Comparison of ENCODE assay signal across 13 cellular contexts in the genomic region with DNA sequence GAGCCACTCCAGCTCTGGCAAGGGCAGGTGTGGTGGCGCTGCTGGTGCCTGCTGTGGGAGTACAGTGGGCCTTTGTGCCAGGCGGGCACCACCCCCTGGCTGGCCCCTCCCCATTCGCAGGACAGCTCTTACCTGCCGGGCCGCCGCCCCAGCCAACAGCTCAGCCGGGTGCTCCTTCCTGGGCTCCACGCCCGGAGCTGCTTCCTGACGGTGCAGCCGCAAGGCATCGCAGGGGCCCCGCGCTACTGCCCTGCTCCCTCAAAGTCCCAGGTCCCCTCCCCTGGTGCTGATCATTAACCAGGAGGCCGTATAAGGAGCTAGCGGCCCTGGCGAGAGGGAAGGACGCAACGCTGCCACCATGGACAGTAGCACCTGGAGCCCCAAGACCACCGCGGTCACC. TPM values are rescaled to one million over a fixed set of nuclear protein-coding genes. Genes with fewer than 3 reads are reported as not detected.
DNase-seq lines count a peak whose midpoint lies in the region; ATAC-seq and TF ChIP-seq lines count a peak whose summit lies in the region.
"Had no signal": no experiment of that assay in that cellular context is flagged by ENCODE, and none has a peak within 500 bp of the region (broad histone marks: within the 10 kb centered on the region; RNA-seq: fewer than 3 reads in every experiment).

A gene (plus strand): TSS at position 338 of the 400 bp plus-strand sequence. CDS start 21 bp downstream, at position 359.

- H3K27ac ChIP-seq in heart right ventricle, result no peak within 1 kb of the TSS
- peak within 1 kb of the TSS; percentile 15 for H3K27ac ChIP-seq in parathyroid adenoma

- intact Hi-C loops in heart right ventricle (cut with DNase I), result no loop called here

- H3K9ac ChIP-seq in parathyroid adenoma, result no peak within 1 kb of the TSS

- H3K4me3 ChIP-seq in heart right ventricle (no peak within 1 kb of the TSS), parathyroid adenoma (ENCODE audit: low read depth, low read length) (no peak within 1 kb of the TSS)
- H3K4me3 ChIP-seq: GM12878 had no signal

- DNase-seq in NCI-H1092 (lab: John Stamatoyannopoulos, UW) (peak; percentile 36), NCI-H774 (lab: John Stamatoyannopoulos, UW) (peak; percentile 73), heart right ventricle (no peak), HK-2 (ENCODE audit: unreplicated experiment) (no peak), COLO829 (ENCODE audit: low spot score) (no peak), KG1 (lab: John Stamatoyannopoulos, UW) (no peak)
- DNase-seq: amniotic stem cell; CD4-positive, CD25-positive, alpha-beta regulatory T cell; effector memory CD8-positive, alpha-beta T cell; HFFc6 had no signal

- peak in 1 of 8 donors; percentile 41 for ATAC-seq in heart right ventricle
- no peak for ATAC-seq in HG03175 (IDR thresholded peaks at IDR 0.05; ENCODE audit: unreplicated experiment)
- ATAC-seq: effector memory CD8-positive, alpha-beta T cell; GM12878 had no signal

- no peaks in the 10 kb centered on the region for H3K79me2 ChIP-seq in parathyroid adenoma

- WGBS in heart right ventricle, 2 donors, result 40 to 65% methylated on average over 20 to 21 of the region's 21 CpGs

- H3K9me3 ChIP-seq in heart right ventricle, result no peaks in the 10 kb centered on the region
- H3K9me3 ChIP-seq in parathyroid adenoma (ENCODE audit: control insufficient read depth, low read length), result no peaks in the 10 kb centered on the region

- H3K27me3 ChIP-seq in heart right ventricle (peaks cover 0 to 52% (median 23%) of the 10 kb centered on the region in 7 donors), parathyroid adenoma (ENCODE audit: control insufficient read depth, insufficient read depth, low read length) (no peaks in the 10 kb centered on the region)

- H3K4me1 ChIP-seq in heart right ventricle (peaks cover 0 to 6% (median 0%) of the 10 kb centered on the region in 9 donors), parathyroid adenoma (no peaks in the 10 kb centered on the region)

- H3K36me3 ChIP-seq in heart right ventricle, result no peaks in the 10 kb centered on the region
- H3K36me3 ChIP-seq in parathyroid adenoma (ENCODE audit: control insufficient read depth, insufficient read depth, low read length), result no peaks in the 10 kb centered on the region

- H3K4me2 ChIP-seq in parathyroid adenoma (ENCODE audit: low read length), result no peak within 1 kb of the TSS

- peak within 1 kb of the TSS; percentile 73 for H2AFZ ChIP-seq in parathyroid adenoma

- TF ChIP-seq CTCF in heart right ventricle (IDR thresholded peaks at IDR 0.05) (no peak), parathyroid adenoma (IDR thresholded peaks at IDR 0.05) (no peak)

RNA-seq across cellular contexts. Expression of the gene that starts here (rescaled TPM):
- total RNA-seq in heart right ventricle, result 100 to 1,000 TPM in 5 of 10 donors, 10 to 100 TPM in 5; 80.0 to 186 (median 108) TPM
- 10 to 100 TPM; 12.2 to 43.7 TPM for polyA plus RNA-seq in heart right ventricle
- total RNA-seq: CD4-positive, CD25-positive, alpha-beta regulatory T cell; GM12878; HFFc6 had no signal
- polyA plus RNA-seq: CD4-positive, CD25-positive, alpha-beta regulatory T cell had no signal

Comparison
In these comparisons a context has a peak if more than half of its experiments do, and no peak if none do; other contexts are left out.
1. DNase-seq: peak in NCI-H1092 (single experiment) and NCI-H774 (single experiment); none in heart right ventricle (0 of 2), HK-2 (single experiment), COLO829 (single experiment) and KG1 (single experiment).